In the genomic region with DNA sequence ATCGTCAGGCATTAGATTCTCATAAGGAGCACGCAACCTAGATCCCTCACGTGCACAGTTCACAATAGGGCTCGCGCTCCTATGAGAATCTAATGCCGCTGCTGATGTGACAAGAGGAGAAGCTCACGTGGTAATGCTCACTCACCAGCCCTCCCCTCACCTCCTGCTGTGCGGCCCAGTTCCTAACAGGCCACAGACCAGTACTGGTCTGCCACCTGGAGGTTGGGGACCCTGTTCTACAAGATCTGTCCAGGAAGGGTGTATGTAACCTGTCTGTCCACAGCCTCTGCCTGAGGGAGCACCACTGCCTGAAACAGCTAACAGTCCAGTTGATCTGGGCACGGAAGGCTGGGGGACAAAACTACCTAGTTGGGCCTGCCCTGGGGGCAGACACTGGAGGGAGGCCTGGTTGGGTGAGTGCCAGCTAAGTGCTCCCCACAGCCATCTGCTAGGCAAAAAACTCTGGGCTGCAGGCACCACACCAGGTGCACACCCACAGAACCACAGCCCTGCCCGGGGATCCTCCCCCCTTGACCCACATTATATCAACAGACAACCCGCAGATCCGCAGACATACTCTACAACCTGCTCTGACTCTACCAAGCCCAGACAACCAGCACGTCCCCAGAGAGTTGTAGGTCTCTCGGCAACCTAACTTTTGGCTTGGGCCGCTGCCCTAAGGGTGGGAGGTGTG, we compare ENCODE assay signal across 8 cellular contexts.
DNase-seq lines count a peak whose midpoint lies in the region; ATAC-seq, FAIRE-seq and TF ChIP-seq lines count a peak whose summit lies in the region.
"Not testable (repeated sequence)": the region's sequence is repeated elsewhere in the genome, so short reads cannot be mapped to it uniquely, and the experiment has no call there.

No MANE protein-coding gene starts in this region.

- not testable (repeated sequence) for TF ChIP-seq CTCF in HEK293 (tag by site-specific recombination; IDR thresholded peaks at IDR 0.05); Panc1 (IDR thresholded peaks at IDR 0.05); H1 (IDR thresholded peaks at IDR 0.05; ENCODE audit: control extremely low read depth in 1 of 3, insufficient read depth in 1 of 3, low read depth in 1 of 3, low read length in 3 of 3)
- peak in 1 of 5 experiments; percentile 4 for TF ChIP-seq CTCF in transverse colon (IDR thresholded peaks at IDR 0.05)

- POLR2A ChIA-PET in HEK293 (lab: Yijun Ruan, JAX); Panc1 (lab: Charles Lee); H1 (lab: Charles Lee; ENCODE audit: partially characterized antibody): not testable (repeated sequence)

- H3K27me3 Mint-ChIP-seq in activated CD8-positive, alpha-beta memory T cell treated with anti-CD3 and anti-CD28 coated beads, Interleukin-2, amount 10 ng/mL, durations not matched to agents 7 days and 5 days = not testable (repeated sequence)

- H3K9me3 Mint-ChIP-seq in activated CD8-positive, alpha-beta memory T cell treated with anti-CD3 and anti-CD28 coated beads, Interleukin-2, amount 10 ng/mL, durations not matched to agents 7 days and 5 days (ENCODE audit: low read depth) = not testable (repeated sequence)

- not testable (repeated sequence) for H3K27ac ChIP-seq in HEK293 (ENCODE audit: extremely low read depth, low read depth, low read length); Panc1 (ENCODE audit: low read length); H1 (ENCODE audit: low read depth, low read length)
- peak overlapping the region in 1 of 4 donors; percentile 6 for H3K27ac ChIP-seq in transverse colon

- TF ChIP-seq POLR2A in H1 (IDR thresholded peaks at IDR 0.05; ENCODE audit: control extremely low read depth in 1 of 2, low read depth in 2 of 2, low read length in 2 of 2); transverse colon (IDR thresholded peaks at IDR 0.05): not testable (repeated sequence)

- H3K4me1 Mint-ChIP-seq in activated CD8-positive, alpha-beta memory T cell treated with anti-CD3 and anti-CD28 coated beads, Interleukin-2, amount 10 ng/mL, durations not matched to agents 7 days and 5 days = peaks cover 12% of the 10 kb centered on the region

- H3K79me1 ChIP-seq in H1 (ENCODE audit: low read depth, low read length) = not testable (repeated sequence)

- H4K91ac ChIP-seq in H1 (replicated peaks; ENCODE audit: insufficient read length, low read length) = not testable (repeated sequence)

- H3K18ac ChIP-seq in H1 (ENCODE audit: extremely low read depth, low read length) = not testable (repeated sequence)

- H3K27me3 ChIP-seq in Panc1 (ENCODE audit: control insufficient read depth, insufficient read depth, low read length); H1 (replicated peaks in 1 of 4; ENCODE audit: control insufficient read depth in 3 of 4, extremely low read depth in 1 of 4, insufficient read depth in 3 of 4, low read length in 3 of 4); transverse colon: not testable (repeated sequence)

- not testable (repeated sequence) for BruUV-seq in Panc1 (replicated peaks; lab: Mats Ljungman, UMichigan)

- not testable (repeated sequence) for H3K79me2 ChIP-seq in H1 (ENCODE audit: control insufficient read depth in 1 of 2, insufficient read depth in 2 of 2, low read length in 2 of 2)

- H3K14ac ChIP-seq in H1 (ENCODE audit: insufficient read length) = not testable (repeated sequence)

- not testable (repeated sequence) for H3K36me3 ChIP-seq in HEK293 (ENCODE audit: control insufficient read depth in 2 of 2, insufficient read depth in 1 of 2, low read length in 2 of 2); Panc1 (ENCODE audit: control insufficient read depth, insufficient read depth, low read length); H1 (ENCODE audit: control insufficient read depth in 2 of 4, insufficient read depth in 4 of 4, low read length in 3 of 4); transverse colon

- H3K27ac Mint-ChIP-seq in activated CD8-positive, alpha-beta memory T cell treated with anti-CD3 and anti-CD28 coated beads, Interleukin-2, amount 10 ng/mL, durations not matched to agents 7 days and 5 days = not testable (repeated sequence)

- H2AK5ac ChIP-seq in H1 (ENCODE audit: low read depth, low read length) = not testable (repeated sequence)

- peak; percentile 18 to 39; a peak in 1 of 4 replicates for TF ChIP-seq RAD21 in H1 (IDR thresholded peaks at IDR 0.05 in 1 of 2, conservative IDR thresholded peaks at IDR 0.05 in 1 of 2; ENCODE audit: low read depth in 2 of 2, low read length in 2 of 2)

- H3K4me1 ChIP-seq in HEK293 (ENCODE audit: control insufficient read depth, insufficient read depth, low read length); Panc1 (ENCODE audit: control insufficient read depth, insufficient read depth, low read length); H1 (replicated peaks in 1 of 4; ENCODE audit: control insufficient read depth in 3 of 4, insufficient read depth in 4 of 4, low read length in 3 of 4): not testable (repeated sequence)
- H3K4me1 ChIP-seq in transverse colon = peaks cover 0 to 13% (median 0%) of the 10 kb centered on the region in 4 donors

- H3K4me3 Mint-ChIP-seq in activated CD8-positive, alpha-beta memory T cell treated with anti-CD3 and anti-CD28 coated beads, Interleukin-2, amount 10 ng/mL, durations not matched to agents 7 days and 5 days = not testable (repeated sequence)

- H2BK5ac ChIP-seq in H1 (ENCODE audit: low read depth, low read length) = not testable (repeated sequence)

- not testable (repeated sequence) for H3K23ac ChIP-seq in H1 (ENCODE audit: insufficient read length)

- intact Hi-C loops in Panc1 (cut with micrococcal nuclease; ENCODE audit: unreplicated experiment); transverse colon (cut with DNase I; ENCODE audit: low total_unique reads): not testable (repeated sequence)

- FAIRE-seq in H1 (lab: Jason Lieb, UNC) = not testable (repeated sequence)

- in situ Hi-C loops in Panc1 (cut with HindIII; ENCODE audit: low pct_unique_long_range_greater_than_20kb, low sequenced_read_pairs); transverse colon (cut with MboI; ENCODE audit: low pct_ligation_motif_present in 1 of 4, low pct_unique_long_range_greater_than_20kb in 1 of 4, low sequenced_read_pairs in 3 of 4): not testable (repeated sequence)

- H3K9me3 ChIP-seq in HEK293 (ENCODE audit: control insufficient read depth, insufficient read depth, low read depth, low read length); Panc1 (ENCODE audit: control insufficient read depth, insufficient read depth, low read depth, low read length); H1 (ENCODE audit: insufficient read depth in 2 of 2, low read depth in 1 of 2, low read length in 1 of 2); transverse colon: not testable (repeated sequence)

- not testable (repeated sequence) for H2BK20ac ChIP-seq in H1 (ENCODE audit: low read length)

- WGBS in H1 (ENCODE audit: extremely low coverage in 1 of 2, insufficient coverage in 1 of 2, insufficient read length in 1 of 2, insufficient replicate concordance in 2 of 2, low coverage in 1 of 2, low lambda C conversion rate in 2 of 2, missing lambda C conversion rate in 1 of 2), 2 experiments = 85% methylated on average over 10 of the region's 15 CpGs; no CpG with 5 or more reads in 1 of the 2 experiments
- 62 to 68% methylated on average over 7 to 10 of the region's 15 CpGs for WGBS in transverse colon (ENCODE audit: low coverage in 1 of 2), 2 donors

- TF ChIP-seq EP300 in H1 (IDR thresholded peaks at IDR 0.05; ENCODE audit: borderline replicate concordance in 1 of 2, low read depth in 2 of 2, low read length in 2 of 2); transverse colon (IDR thresholded peaks at IDR 0.05; ENCODE audit: low read depth): not testable (repeated sequence)

- not testable (repeated sequence) for H3K23me2 ChIP-seq in H1 (ENCODE audit: low read depth, low read length)

- peak; percentile 45; the same call in 1 of the 2 replicates for ATAC-seq in Panc1
- ATAC-seq in activated CD8-positive, alpha-beta memory T cell treated with anti-CD3 and anti-CD28 coated beads, Interleukin-2, amount 10 ng/mL, durations not matched to agents 7 days and 5 days = peak; percentile 77

- not testable (repeated sequence) for H3K4me3 ChIP-seq in HEK293 (ENCODE audit: low read depth, low read length); Panc1 (ENCODE audit: low read depth in 2 of 2, low read length in 2 of 2); H1 (ENCODE audit: extremely low read depth in 1 of 4, insufficient read depth in 2 of 4, low read depth in 3 of 4, low read length in 4 of 4)
- peak overlapping the region in 1 of 4 donors; percentile 16 for H3K4me3 ChIP-seq in transverse colon

- DNase-seq in ELF-1 (ENCODE audit: low read depth, low spot score) = peak; percentile 53
- peak; percentile 1 for DNase-seq in HT1080 (ENCODE audit: low read depth)
- not testable (repeated sequence) for DNase-seq in Panc1 (ENCODE audit: low read depth, low spot score)
- DNase-seq in activated CD8-positive, alpha-beta memory T cell treated with anti-CD3 and anti-CD28 coated beads, Interleukin-2, amount 10 ng/mL, durations not matched to agents 7 days and 5 days = peak; percentile 44
- DNase-seq in H1 (ENCODE audit: low read depth in 1 of 2, low spot score in 2 of 2) = peak in 1 of 2 experiments; percentile 54
- DNase-seq in mucosa of gallbladder (ENCODE audit: low spot score) = peak; percentile 11
- DNase-seq in transverse colon = peak; percentile 36

- CTCF ChIA-PET in HEK293 (lab: Yijun Ruan, JAX); Panc1 (lab: Charles Lee); activated CD8-positive, alpha-beta memory T cell treated with anti-CD3 and anti-CD28 coated beads, Interleukin-2, amount 10 ng/mL, durations not matched to agents 7 days and 5 days (lab: Charles Lee): not testable (repeated sequence)
- CTCF ChIA-PET in H1 (lab: Charles Lee; ENCODE audit: partially characterized antibody) = interaction anchor here (0.7 kb wide), 1 partner anchor 9 kb away, joined by 5 read pairs; no protein-coding TSS in a partner anchor

- not testable (repeated sequence) for H3K4ac ChIP-seq in H1 (replicated peaks; ENCODE audit: insufficient read length, low read depth, low read length)

- H3K9ac ChIP-seq in H1 (replicated peaks in 1 of 4; ENCODE audit: extremely low read depth in 1 of 4, low read depth in 3 of 4, low read length in 3 of 4) = not testable (repeated sequence)

- not testable (repeated sequence) for H3K36me3 Mint-ChIP-seq in activated CD8-positive, alpha-beta memory T cell treated with anti-CD3 and anti-CD28 coated beads, Interleukin-2, amount 10 ng/mL, durations not matched to agents 7 days and 5 days

- H2AFZ ChIP-seq in H1 (ENCODE audit: low read length) = not testable (repeated sequence)

- not testable (repeated sequence) for H3K56ac ChIP-seq in H1 (replicated peaks; ENCODE audit: insufficient read length, low read depth, low read length)

- not testable (repeated sequence) for H3K4me2 ChIP-seq in H1 (ENCODE audit: insufficient read depth in 1 of 2, low read depth in 2 of 2, low read length in 2 of 2)

- not testable (repeated sequence) for H2BK120ac ChIP-seq in H1 (replicated peaks; ENCODE audit: low read depth, low read length)

- H4K20me1 ChIP-seq in H1 (replicated peaks in 1 of 2; ENCODE audit: control insufficient read depth in 1 of 2, insufficient read depth in 2 of 2, low read length in 2 of 2) = not testable (repeated sequence)

- H4K5ac ChIP-seq in H1 (ENCODE audit: insufficient read length, low read depth, low read length) = not testable (repeated sequence)

- H4K8ac ChIP-seq in H1 (ENCODE audit: extremely low read depth, insufficient read depth, low read length) = not testable (repeated sequence)

- H2BK15ac ChIP-seq in H1 (ENCODE audit: low read length) = not testable (repeated sequence)

- not testable (repeated sequence) for H2BK12ac ChIP-seq in H1 (ENCODE audit: low read depth, low read length)
